6 cellular contexts compared by ENCODE assay signal in genomic region chr7:152891837-152892236, GRCh38.
"Had no signal": no experiment of that assay in that cellular context is flagged by ENCODE, and none has a peak within 500 bp of the region (broad histone marks: within the 10 kb centered on the region; RNA-seq: fewer than 3 reads in every experiment).

No MANE protein-coding gene starts in this region.

- H3K4me1 ChIP-seq: HAP-1 had no signal

- H3K36me3 ChIP-seq: HAP-1 had no signal

- H3K9me3 ChIP-seq: HAP-1 had no signal

- H3K4me3 ChIP-seq: GM23248, HAP-1, K562 had no signal

- H3K27ac ChIP-seq: GM23248 had no signal

- DNase-seq: GM23248, GOT3, H7, IMR-90 had no signal

- H2AFZ ChIP-seq: GM23248 had no signal
